Comparison of ENCODE assay signal across 8 cellular contexts in genomic region chr6:130020106-130020851, GRCh38. TPM values are rescaled to one million over a fixed set of nuclear protein-coding genes. Genes with fewer than 3 reads are reported as not detected.
A peak's percentile ranks its signal among the peaks of the same experiment; 100 is the strongest.
DNase-seq lines count a peak whose midpoint lies in the region; ATAC-seq, FAIRE-seq and TF ChIP-seq lines count a peak whose summit lies in the region.

No MANE protein-coding gene starts in this region.

- TF ChIP-seq RAD21 in A549 (conservative IDR thresholded peaks at IDR 0.05 in 1 of 2, IDR thresholded peaks at IDR 0.05 in 1 of 2) = no peak

- H2AFZ ChIP-seq in smooth muscle cell (ENCODE audit: low read depth) = peak overlapping the region; percentile 58

- 0% methylated on average over 1 of the region's 79 CpGs for WGBS in A549 (ENCODE audit: missing lambda C conversion rate)
- 3% methylated on average over 14 of the region's 79 CpGs for WGBS in smooth muscle cell (ENCODE audit: low lambda C conversion rate)

- TF ChIP-seq CTCF in A549 (IDR thresholded peaks at IDR 0.05) = no peak
- TF ChIP-seq CTCF in brain microvascular endothelial cell (IDR thresholded peaks at IDR 0.05; ENCODE audit: low read depth, low read length, missing control alignments) = no peak
- no peak for TF ChIP-seq CTCF in smooth muscle cell (IDR thresholded peaks at IDR 0.05; ENCODE audit: borderline replicate concordance, insufficient read depth, poor library complexity, severe bottlenecking)

- H3K27ac ChIP-seq in A549 (peak overlapping the region; percentile 61 to 92), brain microvascular endothelial cell (peak overlapping the region; percentile 65), smooth muscle cell (ENCODE audit: low read depth) (peak overlapping the region; percentile 33)

- H3K36me3 ChIP-seq in brain microvascular endothelial cell (replicated peaks) = peaks cover 2% of the 10 kb centered on the region
- H3K36me3 ChIP-seq in smooth muscle cell (ENCODE audit: low read depth) = no peaks in the 10 kb centered on the region

- H3F3A ChIP-seq in smooth muscle cell (ENCODE audit: low read depth) = peaks cover 4% of the 10 kb centered on the region

- POLR2A ChIA-PET in A549 (lab: Yijun Ruan, JAX) = no interaction called here

- ATAC-seq in A549 (peak; percentile 17 to 50; a peak in 4 of 6 replicates), GM19438 (IDR thresholded peaks at IDR 0.05; ENCODE audit: low read depth, unreplicated experiment) (peak; percentile 16), HG03175 (IDR thresholded peaks at IDR 0.05; ENCODE audit: unreplicated experiment) (no peak), HG02798 (IDR thresholded peaks at IDR 0.05; ENCODE audit: poor library complexity, unreplicated experiment) (no peak)

- no peak for TF ChIP-seq EP300 in A549 (IDR thresholded peaks at IDR 0.05)

- no peaks in the 10 kb centered on the region for H3K9me3 ChIP-seq in A549
- no peaks in the 10 kb centered on the region for H3K9me3 ChIP-seq in smooth muscle cell (replicated peaks; ENCODE audit: low read depth)

- TF ChIP-seq POLR2A in A549 (IDR thresholded peaks at IDR 0.05; ENCODE audit: low read length) = no peak

- CTCF ChIA-PET in A549 (lab: Yijun Ruan, JAX) = interaction anchor here (1.0 to 2.1 kb wide), 4 partner anchors 16 to 260 kb away, joined by 3 to 8 read pairs (median 3); no protein-coding TSS in a partner anchor

- peaks cover 30% of the 10 kb centered on the region for H3K79me2 ChIP-seq in smooth muscle cell (ENCODE audit: low read depth)

- DNase-seq in A549 (ENCODE audit: low read depth in 1 of 2, low spot score in 1 of 2) (peak; percentile 7 to 10), T-helper 1 cell (peak; percentile 16 to 46 (median 37)), brain microvascular endothelial cell (no peak), iPS-NIHi11 (ENCODE audit: low spot score) (peak; percentile 30), smooth muscle cell (lab: John Stamatoyannopoulos, UW; ENCODE audit: unreplicated experiment) (peak; percentile 36)

- peak overlapping the region; percentile 47 for H3K9ac ChIP-seq in smooth muscle cell (ENCODE audit: low read depth)

- H3K4me2 ChIP-seq in A549 (peak overlapping the region; percentile 75), smooth muscle cell (peak overlapping the region; percentile 89)

- no peak for FAIRE-seq in A549 (lab: Jason Lieb, UNC)

- H3K4me1 ChIP-seq in A549 (0 out of 3 replicates have a peak, but pooled peaks cover 3% of the 10 kb centered on the region), smooth muscle cell (ENCODE audit: low read depth) (no peaks in the 10 kb centered on the region)

- H3K27me3 ChIP-seq in brain microvascular endothelial cell (replicated peaks) (no peaks in the 10 kb centered on the region), smooth muscle cell (ENCODE audit: low read depth) (no peaks in the 10 kb centered on the region)

- peaks cover 20% of the 10 kb centered on the region for H4K20me1 ChIP-seq in smooth muscle cell (ENCODE audit: low read depth)

- in situ Hi-C loops in brain microvascular endothelial cell (cut with HindIII; ENCODE audit: low pct_ligation_motif_present, low sequenced_read_pairs) = no loop called here

- H3K4me3 ChIP-seq in A549 = peak overlapping the region; percentile 72
- H3K4me3 ChIP-seq in brain microvascular endothelial cell (ENCODE audit: low read depth, low read length) = peak overlapping the region; percentile 78
- peak overlapping the region; percentile 68 for H3K4me3 ChIP-seq in smooth muscle cell

TF ChIP-seq in A549, 52 proteins besides CTCF, POLR2A, EP300 and RAD21:
- TF ChIP-seq MAX (IDR thresholded peaks at IDR 0.05) (no peak), E2F6 (IDR thresholded peaks at IDR 0.05; ENCODE audit: borderline replicate concordance, low read depth) (no peak), CBX2 (IDR thresholded peaks at IDR 0.05; ENCODE audit: borderline replicate concordance, low read depth) (no peak), HEYL (CRISPR knock-in tag; IDR thresholded peaks at IDR 0.05) (no peak), JUNB (IDR thresholded peaks at IDR 0.05) (no peak), RCOR1 (IDR thresholded peaks at IDR 0.05; ENCODE audit: low read depth, low read length) (no peak), POLR2AphosphoS2 (conservative IDR thresholded peaks at IDR 0.05; ENCODE audit: low read length) (no peak), ZFP36 (IDR thresholded peaks at IDR 0.05; ENCODE audit: borderline replicate concordance, partially characterized antibody) (no peak), TFCP2L1 (CRISPR knock-in tag; IDR thresholded peaks at IDR 0.05) (no peak), NPAS2 (CRISPR knock-in tag; IDR thresholded peaks at IDR 0.05; ENCODE audit: borderline replicate concordance) (no peak), RNF2 (IDR thresholded peaks at IDR 0.05; ENCODE audit: borderline replicate concordance, low read depth) (no peak)

RNA-seq across cellular contexts. Expression of gene L3MBTL3, which starts 1.9 kb away (rescaled TPM):
- polyA plus RNA-seq in A549 (2011; rRNA removed) (5.9 and 7.8 TPM in 2 replicates), A549 (2017; fragmentation: RNase III; extraction: RNeasy Plus Mini Kit Qiagen cat#74134 plus additional on column Dnase treatment) (2.5 to 3.0 TPM (median 3.0 TPM) in 3 replicates), smooth muscle cell (4.1 and 5.4 TPM in 2 replicates)
- 1.6 and 1.8 TPM in 2 replicates for polyA plus RNA-seq in A549 (2012; cell fraction: cytosol; rRNA removed)
- 1.2 and 4.1 TPM in 2 replicates for polyA plus RNA-seq in A549 (2012; cell fraction: nucleus; rRNA removed)
- polyA minus RNA-seq in A549 (2011; rRNA and poly(A)+ RNA removed) = 1.7 and 6.4 TPM in 2 replicates
- 14.2 and 18.0 TPM in 2 replicates for total RNA-seq in smooth muscle cell

Comparison
In these comparisons a context has a peak if more than half of its experiments do, and no peak if none do; other contexts are left out.
1. ATAC-seq: peak in A549 (2 of 2) and GM19438 (single experiment); none in HG03175 (single experiment) and HG02798 (single experiment).
2. Peak in every context shown above with its lines, with median percentiles within 50 percentile points of each other: H3K27ac ChIP-seq and H3K4me3 ChIP-seq.